ENCODE assay signal across 8 cellular contexts in genomic region chr5:127562252-127562651, GRCh38. TPM values are rescaled to one million over a fixed set of nuclear protein-coding genes. Genes with fewer than 3 reads are reported as not detected.
DNase-seq lines count a peak whose midpoint lies in the region; ATAC-seq and TF ChIP-seq lines count a peak whose summit lies in the region.

No MANE protein-coding gene starts in this region.

- no peak for DNase-seq in Right ventricle myocardium superior
- no peak for DNase-seq in right atrium auricular region (ENCODE audit: low spot score)
- peak; percentile 0 for DNase-seq in OCI-M1 (lab: John Stamatoyannopoulos, UW)
- DNase-seq in globus pallidus (ENCODE audit: low spot score): peak; percentile 35
- no peak for DNase-seq in NCI-H510A treated with DMSO at 0.1 percent for 48 hours (lab: John Stamatoyannopoulos, UW)
- DNase-seq in stimulated activated CD4-positive, alpha-beta T cell treated with anti-CD3 and anti-CD28 coated beads, Interleukin-15, amount 100 ng/mL, for 24 hours: no peak
- DNase-seq in effector memory CD8-positive, alpha-beta T cell: no peak

- peak; percentile 56 for ATAC-seq in Right ventricle myocardium superior (ENCODE audit: poor library complexity)
- no peak for ATAC-seq in GM19455 (IDR thresholded peaks at IDR 0.05; ENCODE audit: unreplicated experiment)
- ATAC-seq in effector memory CD8-positive, alpha-beta T cell (replicated peaks): no peak

- peak in 1 of 2 donors; percentile 53 for TF ChIP-seq CTCF in right atrium auricular region (IDR thresholded peaks at IDR 0.05)

- H3K27ac ChIP-seq in right atrium auricular region: no peak overlapping the region

- intact Hi-C loops in Right ventricle myocardium superior (cut with DNase I): no loop called here

- no peaks in the 10 kb centered on the region for H3K9me3 Mint-ChIP-seq in effector memory CD8-positive, alpha-beta T cell

- H3K4me1 ChIP-seq in right atrium auricular region: no peaks in the 10 kb centered on the region

- H3K36me3 Mint-ChIP-seq in effector memory CD8-positive, alpha-beta T cell (ENCODE audit: insufficient read depth): no peaks in the 10 kb centered on the region

- H3K4me3 Mint-ChIP-seq in effector memory CD8-positive, alpha-beta T cell: no peak overlapping the region

- H3K27me3 Mint-ChIP-seq in effector memory CD8-positive, alpha-beta T cell: peaks cover 16 to 19% of the 10 kb centered on the region in 2 donors

- H3K36me3 ChIP-seq in right atrium auricular region: no peaks in the 10 kb centered on the region

- H3K27me3 ChIP-seq in right atrium auricular region: no peaks in the 10 kb centered on the region

- H3K4me1 Mint-ChIP-seq in effector memory CD8-positive, alpha-beta T cell (ENCODE audit: low read depth in 2 of 2): peaks cover 2 to 3% of the 10 kb centered on the region in 2 donors

- H3K4me3 ChIP-seq in right atrium auricular region: no peak overlapping the region

- no peak overlapping the region for H3K27ac Mint-ChIP-seq in effector memory CD8-positive, alpha-beta T cell

- H3K9me3 ChIP-seq in right atrium auricular region: no peaks in the 10 kb centered on the region

RNA-seq across cellular contexts. Expression of gene PRRC1, which starts 44.8 kb away (rescaled TPM):
- 17.1 TPM for total RNA-seq in Right ventricle myocardium superior
- 10 to 100 TPM; 19.3 to 34.6 TPM for total RNA-seq in right atrium auricular region

Comparison
In these comparisons a context has a peak if more than half of its experiments do, and no peak if none do; other contexts are left out.
1. DNase-seq: peak in OCI-M1 (single experiment) and globus pallidus (single experiment); none in Right ventricle myocardium superior (single experiment), right atrium auricular region (single experiment), NCI-H510A treated with DMSO at 0.1 percent for 48 hours (single experiment), stimulated activated CD4-positive, alpha-beta T cell treated with anti-CD3 and anti-CD28 coated beads, Interleukin-15, amount 100 ng/mL, for 24 hours (single experiment) and effector memory CD8-positive, alpha-beta T cell (0 of 3).